8 cellular contexts compared by ENCODE assay signal in genomic region chr20:30376767-30377658, GRCh38.
DNase-seq lines count a peak whose midpoint lies in the region; ATAC-seq, FAIRE-seq and TF ChIP-seq lines count a peak whose summit lies in the region.

No MANE protein-coding gene starts in this region.

- no peaks in the 10 kb centered on the region for H4K20me1 ChIP-seq in keratinocyte (ENCODE audit: control insufficient read depth, extremely low read depth, insufficient read depth, low read length)

- H3K27ac ChIP-seq in keratinocyte (ENCODE audit: control insufficient read depth, insufficient read depth, low read length): peak overlapping the region; percentile 54

- peak overlapping the region; percentile 96 for H2AFZ ChIP-seq in keratinocyte (ENCODE audit: control insufficient read depth, low read length)

- no peaks in the 10 kb centered on the region for H3K9me1 ChIP-seq in keratinocyte (ENCODE audit: control insufficient read depth, extremely low read depth, insufficient read depth, low read length)

- H3K4me1 ChIP-seq in keratinocyte (ENCODE audit: control insufficient read depth, extremely low read depth, insufficient read depth, low read length): no peaks in the 10 kb centered on the region

- peak overlapping the region; percentile 60 for H3K4me2 ChIP-seq in keratinocyte (ENCODE audit: control insufficient read depth, extremely low read depth, insufficient read depth, low read depth, low read length)

- dilution Hi-C loops in keratinocyte (cut with MboI; ENCODE audit: extremely low pct_ligation_motif_present, low sequenced_read_pairs): no loop called here

- peak overlapping the region; percentile 61 to 85 (median 69) for H3K4me3 ChIP-seq in keratinocyte (ENCODE audit: control insufficient read depth in 2 of 3, extremely low read depth in 1 of 3, insufficient read depth in 2 of 3, low read depth in 1 of 3, low read length in 3 of 3)

- H3K9ac ChIP-seq in keratinocyte (ENCODE audit: control insufficient read depth, extremely low read depth, insufficient read depth, low read length): peak overlapping the region; percentile 78

- peaks cover 2% of the 10 kb centered on the region for H3K79me2 ChIP-seq in keratinocyte (ENCODE audit: control insufficient read depth, insufficient read depth, low read length)

- no peaks in the 10 kb centered on the region for H3K36me3 ChIP-seq in keratinocyte (ENCODE audit: control insufficient read depth in 2 of 2, extremely low read depth in 1 of 2, insufficient read depth in 2 of 2, low read length in 2 of 2)

- peak in 2 of 3 experiments; percentile 41 to 81 for TF ChIP-seq CTCF in keratinocyte (optimal IDR thresholded peaks at IDR 0.05 in 1 of 3, IDR thresholded peaks at IDR 0.05 in 1 of 3, conservative IDR thresholded peaks at IDR 0.05 in 1 of 3; ENCODE audit: extremely low read depth in 1 of 3, insufficient read depth in 2 of 3, low read length in 3 of 3)

- no peaks in the 10 kb centered on the region for H3K9me3 ChIP-seq in keratinocyte (ENCODE audit: control insufficient read depth, low read depth, low read length)

- peak; percentile 88 for ATAC-seq in GM18508 (IDR thresholded peaks at IDR 0.05; ENCODE audit: insufficient read depth, unreplicated experiment)
- ATAC-seq in HG03060 (IDR thresholded peaks at IDR 0.05; ENCODE audit: low read depth, unreplicated experiment): peak; percentile 80
- peak; percentile 93 to 95 for ATAC-seq in activated CD4-positive, CD25-positive, alpha-beta regulatory T cell treated with anti-CD3 and anti-CD28 coated beads, Interleukin-2, amount 50 U/mL, for 24 hours
- ATAC-seq in GM18861 (IDR thresholded peaks at IDR 0.05; ENCODE audit: unreplicated experiment): no peak

- FAIRE-seq in keratinocyte (lab: Jason Lieb, UNC): no peak

- no peaks in the 10 kb centered on the region for H3K27me3 ChIP-seq in keratinocyte (ENCODE audit: control insufficient read depth, extremely low read depth, insufficient read depth, low read length)

- DNase-seq in NCI-H2196 (lab: John Stamatoyannopoulos, UW; ENCODE audit: unreplicated experiment) (peak; percentile 59), cerebellar cortex (ENCODE audit: low spot score) (peak; percentile 77), keratinocyte (ENCODE audit: low read depth, low spot score) (no peak)
- peak; percentile 67 to 83 (median 76) for DNase-seq in stimulated activated CD4-positive, alpha-beta T cell treated with anti-CD3 and anti-CD28 coated beads, Interleukin-1b, Interleukin-23, amount 100 ng/mL, for 24 hours (ENCODE audit: low read depth in 4 of 4, low spot score in 1 of 4)
